ENCODE assay signal across 17 cellular contexts in genomic region chr4:71195932-71196331, GRCh38.
DNase-seq lines count a peak whose midpoint lies in the region; ATAC-seq, FAIRE-seq and TF ChIP-seq lines count a peak whose summit lies in the region.
"Had no signal": no experiment of that assay in that cellular context is flagged by ENCODE, and none has a peak within 500 bp of the region (broad histone marks: within the 10 kb centered on the region; RNA-seq: fewer than 3 reads in every experiment).

No MANE protein-coding gene starts in this region.

- CTCF ChIA-PET in CD8-positive, alpha-beta T cell (lab: Charles Lee): interaction anchor here (2.6 kb wide), 1 partner anchor 12 kb away, joined by 12 read pairs; no protein-coding TSS in a partner anchor

- no peak overlapping the region for H3K27ac ChIP-seq in foreskin keratinocyte
- no peak overlapping the region for H3K27ac ChIP-seq in CD8-positive, alpha-beta T cell (ENCODE audit: low read depth, low read length)
- H3K27ac ChIP-seq: hepatocyte, testis had no signal

- H3K27ac Mint-ChIP-seq in CD8-positive, alpha-beta T cell: no peak overlapping the region
- H3K27ac Mint-ChIP-seq: activated B cell treated with CpG ODN at 0.5 μM for 24 hours; activated naive CD8-positive, alpha-beta T cell had no signal

- H3K4me1 Mint-ChIP-seq in CD8-positive, alpha-beta T cell (ENCODE audit: low read depth): peaks cover 14% of the 10 kb centered on the region
- H3K4me1 Mint-ChIP-seq: activated B cell treated with CpG ODN at 0.5 μM for 24 hours had no signal

- H3K27me3 Mint-ChIP-seq in CD8-positive, alpha-beta T cell (ENCODE audit: low read depth): peaks cover 17% of the 10 kb centered on the region

- intact Hi-C loops in CD8-positive, alpha-beta T cell (cut with DNase I, micrococcal nuclease): no loop called here

- no peaks in the 10 kb centered on the region for H3K36me3 Mint-ChIP-seq in CD8-positive, alpha-beta T cell
- H3K36me3 Mint-ChIP-seq: activated naive CD8-positive, alpha-beta T cell had no signal

- POLR2A ChIA-PET in CD8-positive, alpha-beta T cell (lab: Charles Lee): no interaction called here

- H3K9me3 ChIP-seq in CD8-positive, alpha-beta T cell (ENCODE audit: low read length): no peaks in the 10 kb centered on the region
- H3K9me3 ChIP-seq: testis had no signal

- peaks cover 28% of the 10 kb centered on the region for H3K27me3 ChIP-seq in foreskin keratinocyte
- H3K27me3 ChIP-seq in CD8-positive, alpha-beta T cell (ENCODE audit: insufficient read depth, low read length): no peaks in the 10 kb centered on the region
- H3K27me3 ChIP-seq: testis had no signal

- peak; percentile 18 for ATAC-seq in foreskin keratinocyte
- no peak for ATAC-seq in CD8-positive, alpha-beta T cell
- no peak for ATAC-seq in HG02759 (IDR thresholded peaks at IDR 0.05; ENCODE audit: unreplicated experiment)

- FAIRE-seq in RCC 7860 (lab: Jason Lieb, UNC): peak; percentile 94
- FAIRE-seq: endothelial cell of umbilical vein, GM12891 had no signal

- H3K4me3 ChIP-seq in CD8-positive, alpha-beta T cell (ENCODE audit: low read depth, low read length): no peak overlapping the region
- H3K4me3 ChIP-seq: hepatocyte, testis had no signal

- no peak overlapping the region for H3K4me3 Mint-ChIP-seq in CD8-positive, alpha-beta T cell
- H3K4me3 Mint-ChIP-seq: activated B cell treated with CpG ODN at 0.5 μM for 24 hours; activated naive CD8-positive, alpha-beta T cell had no signal

- H3K4me1 ChIP-seq in foreskin keratinocyte: no peaks in the 10 kb centered on the region
- H3K4me1 ChIP-seq in CD8-positive, alpha-beta T cell (ENCODE audit: insufficient read depth, low read length): peaks cover 8% of the 10 kb centered on the region
- H3K4me1 ChIP-seq: testis had no signal

- H3K9me3 Mint-ChIP-seq in CD8-positive, alpha-beta T cell: no peaks in the 10 kb centered on the region
- H3K9me3 Mint-ChIP-seq: activated B cell treated with CpG ODN at 0.5 μM for 24 hours had no signal

- DNase-seq in AG20443 (ENCODE audit: low spot score): peak; percentile 86
- DNase-seq in RCC 7860 (ENCODE audit: low spot score): peak; percentile 77
- DNase-seq in foreskin keratinocyte: no peak
- peak; percentile 72 for DNase-seq in non-pigmented ciliary epithelial cell (ENCODE audit: low read depth)
- DNase-seq in NCI-H146 (lab: John Stamatoyannopoulos, UW): no peak
- no peak for DNase-seq in CD8-positive, alpha-beta T cell
- no peak for DNase-seq in middle frontal gyrus (ENCODE audit: extremely low spot score, low spot score)
- DNase-seq: activated B cell treated with CpG ODN at 0.5 μM for 24 hours, AML-193, NCI-H1105, NCI-H345, testis had no signal

- TF ChIP-seq CTCF in foreskin keratinocyte (conservative IDR thresholded peaks at IDR 0.05): no peak
- TF ChIP-seq CTCF in CD8-positive, alpha-beta T cell (IDR thresholded peaks at IDR 0.05): no peak

- no peaks in the 10 kb centered on the region for H3K36me3 ChIP-seq in CD8-positive, alpha-beta T cell (ENCODE audit: insufficient read depth, low read length)

Comparison
In these comparisons a context has a peak if more than half of its experiments do, and no peak if none do; other contexts are left out.
1. DNase-seq: peak in AG20443 (single experiment), RCC 7860 (single experiment) and non-pigmented ciliary epithelial cell (single experiment); none in foreskin keratinocyte (0 of 2), NCI-H146 (single experiment), CD8-positive, alpha-beta T cell (0 of 7) and middle frontal gyrus (single experiment).